ENCODE assay signal across 34 cellular contexts in the genomic region with DNA sequence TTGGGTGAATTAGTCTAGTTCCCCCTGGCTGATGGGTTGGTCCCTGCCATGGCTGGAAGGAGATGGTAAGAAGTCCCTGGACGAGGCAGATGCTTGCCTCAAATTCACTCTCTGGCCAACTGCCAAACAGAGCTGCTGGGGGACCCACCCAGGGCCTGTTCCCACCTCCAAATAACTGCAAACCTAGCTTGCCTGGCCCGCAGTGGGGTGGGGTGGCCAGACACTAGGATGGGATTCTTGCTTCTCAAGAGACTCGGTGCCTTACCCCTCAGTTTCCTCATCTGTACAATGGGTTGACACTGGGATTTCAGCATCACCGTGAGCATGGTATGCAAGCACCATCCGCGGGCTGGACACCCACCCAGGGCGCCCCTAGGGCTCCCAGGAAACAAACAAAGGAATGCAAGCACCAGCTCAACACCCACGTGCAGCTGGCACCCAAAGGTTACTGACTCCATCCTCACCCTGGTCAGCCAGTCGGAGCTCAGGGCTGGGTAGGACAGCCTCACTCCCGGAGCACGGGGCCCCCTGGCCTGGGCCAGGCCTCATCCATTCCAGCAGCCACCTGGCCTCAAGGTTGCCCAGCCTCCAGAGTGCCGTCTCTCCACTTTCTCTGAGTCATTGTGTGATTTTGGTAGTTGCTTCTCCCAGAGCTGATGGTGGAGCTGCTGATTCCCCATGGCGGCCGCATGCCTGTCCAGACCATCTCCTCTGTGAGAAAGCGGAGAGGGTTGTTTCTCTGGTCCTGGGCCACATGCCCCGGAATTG.
A peak's percentile ranks its signal among the peaks of the same experiment; 100 is the strongest.
DNase-seq lines count a peak whose midpoint lies in the region; ATAC-seq and TF ChIP-seq lines count a peak whose summit lies in the region.
"Had no signal": no experiment of that assay in that cellular context is flagged by ENCODE, and none has a peak within 500 bp of the region (broad histone marks: within the 10 kb centered on the region; RNA-seq: fewer than 3 reads in every experiment).

No MANE protein-coding gene starts in this region.

- no peak overlapping the region for H3K27ac ChIP-seq in esophagus muscularis mucosa (replicated peaks in 1 of 4)
- H3K27ac ChIP-seq in testis, result no peak overlapping the region
- H3K27ac ChIP-seq: A549, brain microvascular endothelial cell, gastroesophageal sphincter, hepatocyte, neural progenitor cell, Peyer's patch, right lobe of liver had no signal

- H3K4me1 ChIP-seq in esophagus muscularis mucosa, result no peaks in the 10 kb centered on the region
- peaks cover 4% of the 10 kb centered on the region for H3K4me1 ChIP-seq in testis
- H3K4me1 ChIP-seq: A549, gastroesophageal sphincter, neural progenitor cell, Peyer's patch, right lobe of liver had no signal

- H3K36me3 Mint-ChIP-seq in activated T-cell treated with anti-CD3 and anti-CD28 coated beads, Interleukin-2, amount 50 U/mL, for 24 hours (ENCODE audit: low read depth), result no peaks in the 10 kb centered on the region
- H3K36me3 Mint-ChIP-seq: activated naive CD4-positive, alpha-beta T cell treated with anti-CD3 and anti-CD28 coated beads, Interleukin-2, amount 50 U/mL, for 72 hours; CD4-positive, CD25-positive, alpha-beta regulatory T cell; IgD-negative memory B cell; neural progenitor cell; T-cell had no signal

- H3K4me3 ChIP-seq in esophagus muscularis mucosa (no peak overlapping the region), testis (no peak overlapping the region)
- H3K4me3 ChIP-seq: A549, gastroesophageal sphincter, hepatocyte, neural progenitor cell, Peyer's patch, right lobe of liver had no signal

- H3K4me1 Mint-ChIP-seq in activated T-cell treated with anti-CD3 and anti-CD28 coated beads, Interleukin-2, amount 50 U/mL, for 24 hours (ENCODE audit: low read depth), result no peaks in the 10 kb centered on the region
- H3K4me1 Mint-ChIP-seq: activated CD4-positive, alpha-beta T cell treated with anti-CD3 and anti-CD28 coated beads, Interleukin-2, amount 10 ng/mL, durations not matched to agents 7 days and 5 days; CD4-positive, CD25-positive, alpha-beta regulatory T cell; IgD-negative memory B cell; T-cell had no signal

- no peak for ATAC-seq in omental fat pad (ENCODE audit: low FRiP score)
- ATAC-seq: A549; activated naive CD4-positive, alpha-beta T cell treated with anti-CD3 and anti-CD28 coated beads, Interleukin-2, amount 50 U/mL, for 72 hours; gastroesophageal sphincter; HCT116; right lobe of liver; T-cell had no signal

- intact Hi-C loops in esophagus muscularis mucosa (cut with DNase I), result no loop called here
- intact Hi-C loops in testis (cut with DNase I; ENCODE audit: low total_unique reads), result no loop called here

- no peak overlapping the region for H3K4me3 Mint-ChIP-seq in activated T-cell treated with anti-CD3 and anti-CD28 coated beads, Interleukin-2, amount 50 U/mL, for 24 hours
- H3K4me3 Mint-ChIP-seq: activated CD4-positive, alpha-beta T cell treated with anti-CD3 and anti-CD28 coated beads, Interleukin-2, amount 10 ng/mL, durations not matched to agents 7 days and 5 days; activated T-helper 1 cell treated with anti-CD3 and anti-CD28 coated beads, Interleukin-12 subunit alpha, Interleukin-12 subunit beta, Interleukin-2, Interleukin-4 antibody, amounts not matched to agents 30 ng/mL and 10 ng/mL and 1 ng/mL, durations not matched to agents 14 hours and 24 hours and 36 hours; CD4-positive, CD25-positive, alpha-beta regulatory T cell; IgD-negative memory B cell; neural progenitor cell; T-cell had no signal

- DNase-seq in activated effector memory CD4-positive, alpha-beta T cell treated with anti-CD3 and anti-CD28 coated beads, Interleukin-2, amount 50 U/mL, for 16 hours, result peak; percentile 55
- no peak for DNase-seq in activated effector memory CD4-positive, alpha-beta T cell treated with Interleukin-2 at 50 U/mL for 16 hours
- DNase-seq in esophagus muscularis mucosa (ENCODE audit: extremely low spot score) (peak; percentile 81), omental fat pad (ENCODE audit: low spot score) (peak; percentile 18), testis (peak; percentile 6), SKM-1 treated with dmso at 0.1 percent for 144 hours (lab: John Stamatoyannopoulos, UW; ENCODE audit: unreplicated experiment) (no peak)
- no peak for DNase-seq in stimulated activated CD4-positive, alpha-beta T cell treated with anti-CD3 and anti-CD28 coated beads, Interleukin-4, amount 100 ng/mL, for 4 hours
- no peak for DNase-seq in activated T-cell treated with anti-CD3 and anti-CD28 coated beads, Interleukin-2, amount 50 U/mL, for 24 hours
- DNase-seq: activated CD4-positive, alpha-beta T cell treated with anti-CD3 and anti-CD28 coated beads, Interleukin-2, amount 10 ng/mL, durations not matched to agents 7 days and 5 days; AML-193; amygdala; brain microvascular endothelial cell; CD4-positive, CD25-positive, alpha-beta regulatory T cell; DND-41; GF-D8; MV-4-11; NCI-H1436 treated with DMSO at 0.1 percent for 48 hours; NCI-H2081 treated with DMSO at 0.1 percent for 48 hours; NCI-H2227 treated with DMSO at 0.1 percent for 48 hours; NCI-H526 treated with DMSO at 0.1 percent for 48 hours; SIG-M5; stimulated activated CD4-positive, alpha-beta T cell treated with anti-CD3 and anti-CD28 coated beads, Interleukin-4, amount 100 ng/mL, for 1 hour; T-cell had no signal

- no peaks in the 10 kb centered on the region for H3K9me3 Mint-ChIP-seq in activated T-cell treated with anti-CD3 and anti-CD28 coated beads, Interleukin-2, amount 50 U/mL, for 24 hours
- H3K9me3 Mint-ChIP-seq: activated CD4-positive, alpha-beta T cell treated with anti-CD3 and anti-CD28 coated beads, Interleukin-2, amount 10 ng/mL, durations not matched to agents 7 days and 5 days; activated T-helper 1 cell treated with anti-CD3 and anti-CD28 coated beads, Interleukin-12 subunit alpha, Interleukin-12 subunit beta, Interleukin-2, Interleukin-4 antibody, amounts not matched to agents 30 ng/mL and 10 ng/mL and 1 ng/mL, durations not matched to agents 14 hours and 24 hours and 36 hours had no signal

- H3K9me3 ChIP-seq in esophagus muscularis mucosa (peaks cover 0 to 10% (median 3%) of the 10 kb centered on the region in 4 donors), testis (no peaks in the 10 kb centered on the region)
- H3K9me3 ChIP-seq: Peyer's patch, right lobe of liver had no signal

- no peak for TF ChIP-seq CTCF in esophagus muscularis mucosa (IDR thresholded peaks at IDR 0.05)
- no peak for TF ChIP-seq CTCF in omental fat pad (IDR thresholded peaks at IDR 0.05)
- no peak for TF ChIP-seq CTCF in testis (IDR thresholded peaks at IDR 0.05)

- H3K27me3 Mint-ChIP-seq in activated T-cell treated with anti-CD3 and anti-CD28 coated beads, Interleukin-2, amount 50 U/mL, for 24 hours, result no peaks in the 10 kb centered on the region
- H3K27me3 Mint-ChIP-seq: activated CD4-positive, alpha-beta T cell treated with anti-CD3 and anti-CD28 coated beads, Interleukin-2, amount 10 ng/mL, durations not matched to agents 7 days and 5 days; CD4-positive, CD25-positive, alpha-beta regulatory T cell; IgD-negative memory B cell had no signal

- H3K36me3 ChIP-seq in esophagus muscularis mucosa, result no peaks in the 10 kb centered on the region
- H3K36me3 ChIP-seq in testis (ENCODE audit: low read depth, missing control alignments), result no peaks in the 10 kb centered on the region
- H3K36me3 ChIP-seq: brain microvascular endothelial cell, gastroesophageal sphincter, neural progenitor cell, Peyer's patch, right lobe of liver had no signal

- peaks cover 0 to 7% (median 0%) of the 10 kb centered on the region in 4 donors for H3K27me3 ChIP-seq in esophagus muscularis mucosa
- H3K27me3 ChIP-seq in testis, result no peaks in the 10 kb centered on the region
- H3K27me3 ChIP-seq: brain microvascular endothelial cell, hepatocyte, neural progenitor cell, Peyer's patch, right lobe of liver had no signal

- no peak for TF ChIP-seq EP300 in esophagus muscularis mucosa (IDR thresholded peaks at IDR 0.05)

- TF ChIP-seq POLR2A in esophagus muscularis mucosa (IDR thresholded peaks at IDR 0.05; ENCODE audit: low read depth) (no peak), testis (IDR thresholded peaks at IDR 0.05) (no peak)

- no peak overlapping the region for H3K27ac Mint-ChIP-seq in activated T-cell treated with anti-CD3 and anti-CD28 coated beads, Interleukin-2, amount 50 U/mL, for 24 hours
- H3K27ac Mint-ChIP-seq: activated CD4-positive, alpha-beta T cell treated with anti-CD3 and anti-CD28 coated beads, Interleukin-2, amount 10 ng/mL, durations not matched to agents 7 days and 5 days; activated naive CD4-positive, alpha-beta T cell treated with anti-CD3 and anti-CD28 coated beads, Interleukin-2, amount 50 U/mL, for 72 hours; activated T-helper 1 cell treated with anti-CD3 and anti-CD28 coated beads, Interleukin-12 subunit alpha, Interleukin-12 subunit beta, Interleukin-2, Interleukin-4 antibody, amounts not matched to agents 30 ng/mL and 10 ng/mL and 1 ng/mL, durations not matched to agents 14 hours and 24 hours and 36 hours; CD4-positive, CD25-positive, alpha-beta regulatory T cell; neural progenitor cell; progenitor cell of endocrine pancreas; T-cell had no signal

- 92% methylated on average over 14 of the region's 16 CpGs for WGBS in esophagus muscularis mucosa
- WGBS in testis, 2 donors, result 91 to 96% methylated on average over 13 to 16 of the region's 16 CpGs

Comparison
In these comparisons a context has a peak if more than half of its experiments do, and no peak if none do; other contexts are left out.
1. DNase-seq: peak in activated effector memory CD4-positive, alpha-beta T cell treated with anti-CD3 and anti-CD28 coated beads, Interleukin-2, amount 50 U/mL, for 16 hours (single experiment), esophagus muscularis mucosa (single experiment), omental fat pad (single experiment) and testis (single experiment); none in activated effector memory CD4-positive, alpha-beta T cell treated with Interleukin-2 at 50 U/mL for 16 hours (single experiment), stimulated activated CD4-positive, alpha-beta T cell treated with anti-CD3 and anti-CD28 coated beads, Interleukin-4, amount 100 ng/mL, for 4 hours (0 of 2), activated T-cell treated with anti-CD3 and anti-CD28 coated beads, Interleukin-2, amount 50 U/mL, for 24 hours (single experiment) and SKM-1 treated with dmso at 0.1 percent for 144 hours (single experiment).